9 cellular contexts compared by ENCODE assay signal in genomic region chr1:40774266-40774998, GRCh38. TPM values are rescaled to one million over a fixed set of nuclear protein-coding genes. Genes with fewer than 3 reads are reported as not detected.
DNase-seq lines count a peak whose midpoint lies in the region; ATAC-seq lines count a peak whose summit lies in the region.
"Had no signal": no experiment of that assay in that cellular context is flagged by ENCODE, and none has a peak within 500 bp of the region (broad histone marks: within the 10 kb centered on the region; RNA-seq: fewer than 3 reads in every experiment).

No MANE protein-coding gene starts in this region.

- no peak overlapping the region for H3K27ac Mint-ChIP-seq in natural killer cell treated with Interleukin-12 subunit alpha and Interleukin-12 subunit beta and Interleukin-15 and Interleukin-18, amount 100 ng/mL, for 72 hours

- H3K9me3 ChIP-seq in effector memory CD4-positive, alpha-beta T cell (ENCODE audit: control insufficient read depth, low read length) = no peaks in the 10 kb centered on the region
- H3K9me3 ChIP-seq: SJSA1 had no signal

- H3K9me3 Mint-ChIP-seq in natural killer cell treated with Interleukin-12 subunit alpha and Interleukin-12 subunit beta and Interleukin-15 and Interleukin-18, amount 100 ng/mL, for 72 hours = no peaks in the 10 kb centered on the region

- H3K4me1 ChIP-seq in effector memory CD4-positive, alpha-beta T cell (ENCODE audit: control insufficient read depth, insufficient read depth, low read length, poor library complexity, severe bottlenecking) = no peaks in the 10 kb centered on the region

- H3K36me3 Mint-ChIP-seq in natural killer cell treated with Interleukin-12 subunit alpha and Interleukin-12 subunit beta and Interleukin-15 and Interleukin-18, amount 100 ng/mL, for 72 hours = peaks cover 5% of the 10 kb centered on the region

- no peak overlapping the region for H3K4me3 ChIP-seq in effector memory CD4-positive, alpha-beta T cell (ENCODE audit: insufficient read depth, low read depth, low read length, poor library complexity, severe bottlenecking)
- H3K4me3 ChIP-seq: SJSA1 had no signal

- peaks cover 13% of the 10 kb centered on the region for H3K36me3 ChIP-seq in effector memory CD4-positive, alpha-beta T cell (ENCODE audit: control insufficient read depth, insufficient read depth, low read length)

- no peak overlapping the region for H3K4me3 Mint-ChIP-seq in natural killer cell treated with Interleukin-12 subunit alpha and Interleukin-12 subunit beta and Interleukin-15 and Interleukin-18, amount 100 ng/mL, for 72 hours

- H3K27ac ChIP-seq in effector memory CD4-positive, alpha-beta T cell (ENCODE audit: insufficient read depth, low read length, poor library complexity, severe bottlenecking) = no peak overlapping the region
- H3K27ac ChIP-seq: SJSA1 had no signal

- DNase-seq in EH (ENCODE audit: low read depth) = peak; percentile 33
- DNase-seq in NCI-H128 (lab: John Stamatoyannopoulos, UW; ENCODE audit: unreplicated experiment) = peak; percentile 8
- DNase-seq in activated CD4-positive, alpha-beta T cell treated with anti-CD3 and anti-CD28 coated beads, Interleukin-2, amount 50 U/mL, for 48 hours = peak; percentile 71 to 74
- DNase-seq in effector memory CD4-positive, alpha-beta T cell = peak; percentile 31 to 51 (median 32)
- DNase-seq in natural killer cell treated with Interleukin-12 subunit alpha and Interleukin-12 subunit beta and Interleukin-15 and Interleukin-18, amount 100 ng/mL, for 72 hours (ENCODE audit: low spot score) = peak; percentile 72
- peak; percentile 59 for DNase-seq in superior temporal gyrus (ENCODE audit: extremely low spot score)
- DNase-seq in amniotic stem cell (lab: John Stamatoyannopoulos, UW) = no peak

- peak; percentile 63 to 68 for ATAC-seq in natural killer cell treated with Interleukin-12 subunit alpha and Interleukin-12 subunit beta and Interleukin-15 and Interleukin-18, amount 100 ng/mL, for 72 hours
- no peak for ATAC-seq in GM18870 (IDR thresholded peaks at IDR 0.05; ENCODE audit: unreplicated experiment)

- peaks cover 0 to 10% of the 10 kb centered on the region in 2 donors for H3K4me1 Mint-ChIP-seq in natural killer cell treated with Interleukin-12 subunit alpha and Interleukin-12 subunit beta and Interleukin-15 and Interleukin-18, amount 100 ng/mL, for 72 hours (ENCODE audit: low read depth in 2 of 2)

- H3K27me3 Mint-ChIP-seq in natural killer cell treated with Interleukin-12 subunit alpha and Interleukin-12 subunit beta and Interleukin-15 and Interleukin-18, amount 100 ng/mL, for 72 hours = no peaks in the 10 kb centered on the region

- H3K27me3 ChIP-seq in effector memory CD4-positive, alpha-beta T cell (replicated peaks; ENCODE audit: control insufficient read depth, insufficient read depth, low read length, poor library complexity, severe bottlenecking) = no peaks in the 10 kb centered on the region
- H3K27me3 ChIP-seq: SJSA1 had no signal

RNA-seq across cellular contexts. Expression of gene KCNQ4, which starts 9.2 kb away (rescaled TPM):
- total RNA-seq in natural killer cell treated with Interleukin-12 subunit alpha and Interleukin-12 subunit beta and Interleukin-15 and Interleukin-18, amount 100 ng/mL, for 72 hours = under 1 TPM; 0.24 to 0.56 TPM
